Comparison of ENCODE assay signal across 1 cellular context in genomic region chr6:26318459-26319404, GRCh38.
TF ChIP-seq lines count a peak whose summit lies in the region.

No MANE protein-coding gene starts in this region.

TF ChIP-seq in K562, 482 proteins besides CTCF, POLR2A, EP300 and RAD21 (continued from another document and continues in another):
- TF ChIP-seq MCM3 (IDR thresholded peaks at IDR 0.05) = no peak
- no peak for TF ChIP-seq L3MBTL2 (IDR thresholded peaks at IDR 0.05)
- TF ChIP-seq ETV5 (CRISPR knock-in tag; IDR thresholded peaks at IDR 0.05; ENCODE audit: low read depth) = peak; percentile 27; the same call in 1 of the 2 replicates
- TF ChIP-seq E2F6 (IDR thresholded peaks at IDR 0.05; ENCODE audit: borderline replicate concordance in 1 of 2, extremely low read depth in 1 of 2, insufficient read depth in 1 of 2, insufficient read length in 1 of 2, low read depth in 1 of 2, low read length in 1 of 2, poor library complexity in 1 of 2, severe bottlenecking in 1 of 2) = no peak
- TF ChIP-seq RHOXF2B (CRISPR knock-in tag; conservative IDR thresholded peaks at IDR 0.05) = no peak
- no peak for TF ChIP-seq MYBL2 (IDR thresholded peaks at IDR 0.05; ENCODE audit: low read depth)
- TF ChIP-seq MYBL2 (CRISPR knock-in tag; IDR thresholded peaks at IDR 0.05; ENCODE audit: borderline replicate concordance) = no peak
- 0 out of 2 replicates have a peak, but pooled peaks have one; percentile 35 for TF ChIP-seq CTBP1 (IDR thresholded peaks at IDR 0.05; ENCODE audit: borderline replicate concordance)
- no peak for TF ChIP-seq ZSCAN29 (IDR thresholded peaks at IDR 0.05)
- TF ChIP-seq ZNF695 (CRISPR knock-in tag; IDR thresholded peaks at IDR 0.05) = no peak
- TF ChIP-seq TSC22D4 (tag; IDR thresholded peaks at IDR 0.05) = no peak
- no peak for TF ChIP-seq FOSL1 (tag; conservative IDR thresholded peaks at IDR 0.05)
- no peak for TF ChIP-seq PREB (CRISPR knock-in tag; IDR thresholded peaks at IDR 0.05)
- TF ChIP-seq UBTF (IDR thresholded peaks at IDR 0.05; ENCODE audit: borderline replicate concordance in 1 of 2, low read depth in 2 of 2, low read length in 2 of 2) = no peak; a peak in 1 of 4 replicates
- TF ChIP-seq NEUROD1 (IDR thresholded peaks at IDR 0.05; ENCODE audit: borderline replicate concordance, low read depth, low read length, partially characterized antibody) = no peak
- no peak for TF ChIP-seq FOXK2 (conservative IDR thresholded peaks at IDR 0.05 in 1 of 2, IDR thresholded peaks at IDR 0.05 in 1 of 2; ENCODE audit: low read depth in 2 of 2)
- TF ChIP-seq POU5F1 (IDR thresholded peaks at IDR 0.05; ENCODE audit: borderline replicate concordance, low read depth, low read length, partially characterized antibody) = no peak
- no peak for TF ChIP-seq FOXA3 (CRISPR knock-in tag; conservative IDR thresholded peaks at IDR 0.05 in 1 of 2, IDR thresholded peaks at IDR 0.05 in 1 of 2)
- TF ChIP-seq ZNF780A (CRISPR knock-in tag; IDR thresholded peaks at IDR 0.05) = no peak
- peak; percentile 26 for TF ChIP-seq BDP1 (IDR thresholded peaks at IDR 0.05; ENCODE audit: insufficient read depth, insufficient read length)
- TF ChIP-seq ETS2 (tag; IDR thresholded peaks at IDR 0.05; ENCODE audit: borderline replicate concordance, poor library complexity, severe bottlenecking) = no peak
- TF ChIP-seq ARID4B (CRISPR knock-in tag; IDR thresholded peaks at IDR 0.05) = no peak
- TF ChIP-seq MBD1 (CRISPR knock-in tag; IDR thresholded peaks at IDR 0.05) = no peak
- TF ChIP-seq ARNT (IDR thresholded peaks at IDR 0.05) = peak; percentile 51 to 60
- TF ChIP-seq TAF7 (tag; IDR thresholded peaks at IDR 0.05) = no peak
- TF ChIP-seq NRF1 (conservative IDR thresholded peaks at IDR 0.05 in 1 of 2, IDR thresholded peaks at IDR 0.05 in 1 of 2) = no peak
- TF ChIP-seq RCOR1 (IDR thresholded peaks at IDR 0.05; ENCODE audit: borderline replicate concordance in 1 of 2, low read depth in 2 of 2, low read length in 2 of 2) = peak in 1 of 2 experiments; percentile 20; a peak in 1 of 4 replicates
- no peak for TF ChIP-seq FOXJ3 (CRISPR knock-in tag; IDR thresholded peaks at IDR 0.05)
- no peak for TF ChIP-seq DMBX1 (CRISPR knock-in tag; IDR thresholded peaks at IDR 0.05; ENCODE audit: borderline replicate concordance)
- TF ChIP-seq ZNF395 (CRISPR knock-in tag; IDR thresholded peaks at IDR 0.05) = no peak
- no peak for TF ChIP-seq ILK (tag; IDR thresholded peaks at IDR 0.05; ENCODE audit: borderline replicate concordance, low read depth)
- TF ChIP-seq HDAC3 (IDR thresholded peaks at IDR 0.05; ENCODE audit: borderline replicate concordance, partially characterized antibody) = peak; percentile 41
- TF ChIP-seq ZNF41 (CRISPR knock-in tag; conservative IDR thresholded peaks at IDR 0.05) = no peak
- no peak for TF ChIP-seq ZNF274 (IDR thresholded peaks at IDR 0.05; ENCODE audit: borderline replicate concordance, low read depth, low read length)
- no peak for TF ChIP-seq IRF1 (CRISPR knock-in tag; IDR thresholded peaks at IDR 0.05; ENCODE audit: borderline replicate concordance)
- no peak for TF ChIP-seq ZNF354B (CRISPR knock-in tag; IDR thresholded peaks at IDR 0.05)
- no peak for TF ChIP-seq ERF (CRISPR knock-in tag; IDR thresholded peaks at IDR 0.05)
- TF ChIP-seq ZNF23 (CRISPR knock-in tag; IDR thresholded peaks at IDR 0.05) = no peak
- peak; percentile 94 for TF ChIP-seq ZNF740 (CRISPR knock-in tag; IDR thresholded peaks at IDR 0.05)
- peak in 1 of 2 experiments; percentile 82; a peak in 2 of 4 replicates for TF ChIP-seq ZNF740 (tag; IDR thresholded peaks at IDR 0.05)
- TF ChIP-seq CBFA2T2 (conservative IDR thresholded peaks at IDR 0.05) = no peak
- TF ChIP-seq CREB3L1 (IDR thresholded peaks at IDR 0.05; ENCODE audit: borderline replicate concordance, low read depth) = peak; percentile 6
- TF ChIP-seq ATF1 (CRISPR knock-in tag; IDR thresholded peaks at IDR 0.05) = no peak
- TF ChIP-seq ATF1 (tag; IDR thresholded peaks at IDR 0.05) = peak; percentile 65; the same call in 1 of the 2 replicates
- TF ChIP-seq BACH1 (tag; IDR thresholded peaks at IDR 0.05) = no peak
